Comparison of ENCODE assay signal across 22 cellular contexts in genomic region chr4:9921326-9921725, GRCh38.
"Had no signal": no experiment of that assay in that cellular context is flagged by ENCODE, and none has a peak within 500 bp of the region (broad histone marks: within the 10 kb centered on the region; RNA-seq: fewer than 3 reads in every experiment).

No MANE protein-coding gene starts in this region.

- H3K36me3 ChIP-seq: neutrophil, upper lobe of right lung, vagina had no signal

- H3K4me3 Mint-ChIP-seq: naive B cell; nephron; stimulated activated memory B cell treated with anti-CD40 and anti-IgM and Interleukin-4, amounts not matched to agents 10 μg/mL and 1 μg/mL and 100 μg/mL, for 72 hours; stimulated activated naive CD8-positive, alpha-beta T cell treated with anti-CD3 and anti-CD28 coated beads, Interleukin-15, Interleukin-2, amounts not matched to agents 100 ng/mL and 50 ng/mL, for 24 hours had no signal

- ATAC-seq: heart right ventricle; left colon; left ventricle myocardium superior; sciatic nerve; stimulated activated memory B cell treated with anti-CD40 and anti-IgM and Interleukin-4, amounts not matched to agents 10 μg/mL and 1 μg/mL and 100 μg/mL, for 72 hours; upper lobe of right lung had no signal

- DNase-seq: effector CD4-positive, alpha-beta T cell; heart right ventricle; hypothalamus; kidney; left colon; left ventricle myocardium superior; mesenchymal stem cell; naive B cell; spleen; stimulated activated CD4-positive, alpha-beta T cell treated with anti-CD3 and anti-CD28 coated beads, Interleukin-15, amount 100 ng/mL, for 24 hours; stimulated activated CD4-positive, alpha-beta T cell treated with anti-CD3 and anti-CD28 coated beads, Interleukin-1b, Interleukin-23, amount 100 ng/mL, for 48 hours; stimulated activated CD4-positive, alpha-beta T cell treated with anti-CD3 and anti-CD28 coated beads, Interleukin-4, amount 100 ng/mL, for 24 hours; tibial artery; upper lobe of right lung had no signal

- H3K27ac ChIP-seq: coronary artery, heart right ventricle, neutrophil, spleen, tibial artery, upper lobe of right lung, vagina had no signal

- H3K27ac Mint-ChIP-seq: naive B cell; nephron; stimulated activated memory B cell treated with anti-CD40 and anti-IgM and Interleukin-4, amounts not matched to agents 10 μg/mL and 1 μg/mL and 100 μg/mL, for 72 hours; stimulated activated naive CD8-positive, alpha-beta T cell treated with anti-CD3 and anti-CD28 coated beads, Interleukin-15, Interleukin-2, amounts not matched to agents 100 ng/mL and 50 ng/mL, for 24 hours had no signal

- H3K9me3 Mint-ChIP-seq: nephron; stimulated activated memory B cell treated with anti-CD40 and anti-IgM and Interleukin-4, amounts not matched to agents 10 μg/mL and 1 μg/mL and 100 μg/mL, for 72 hours; stimulated activated naive CD8-positive, alpha-beta T cell treated with anti-CD3 and anti-CD28 coated beads, Interleukin-15, Interleukin-2, amounts not matched to agents 100 ng/mL and 50 ng/mL, for 24 hours had no signal

- H3K4me1 ChIP-seq: spleen, tibial artery, upper lobe of right lung, vagina had no signal

- H3K27me3 Mint-ChIP-seq: stimulated activated naive CD8-positive, alpha-beta T cell treated with anti-CD3 and anti-CD28 coated beads, Interleukin-15, Interleukin-2, amounts not matched to agents 100 ng/mL and 50 ng/mL, for 24 hours had no signal

- H3K36me3 Mint-ChIP-seq: naive B cell; stimulated activated memory B cell treated with anti-CD40 and anti-IgM and Interleukin-4, amounts not matched to agents 10 μg/mL and 1 μg/mL and 100 μg/mL, for 72 hours had no signal

- H3K4me3 ChIP-seq: coronary artery, heart right ventricle, lung, spleen, tibial artery, upper lobe of right lung, vagina had no signal

- H3K9me3 ChIP-seq: heart right ventricle, neutrophil, spleen, tibial artery, upper lobe of right lung, vagina had no signal

- H3K27me3 ChIP-seq: heart right ventricle, neutrophil, spleen, tibial artery, upper lobe of right lung, vagina had no signal
